Comparison of ENCODE assay signal across 9 cellular contexts in the genomic region with DNA sequence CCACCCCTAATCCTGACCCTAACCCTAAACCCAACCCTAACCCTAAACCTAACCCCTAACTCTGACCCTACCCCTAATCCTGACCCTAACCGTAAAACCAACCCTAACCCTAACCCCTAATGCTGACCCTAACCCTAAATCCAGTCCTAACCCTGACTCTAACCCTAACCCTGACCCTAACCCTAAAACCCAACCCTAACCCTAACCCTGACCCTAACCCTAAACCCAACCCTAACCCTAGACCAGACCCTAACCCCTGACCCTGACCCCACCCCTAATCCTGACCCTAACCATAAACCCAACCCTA. TPM values are rescaled to one million over a fixed set of nuclear protein-coding genes. Genes with fewer than 3 reads are reported as not detected.
DNase-seq lines count a peak whose midpoint lies in the region; ATAC-seq and TF ChIP-seq lines count a peak whose summit lies in the region.
"Had no signal": no experiment of that assay in that cellular context is flagged by ENCODE, and none has a peak within 500 bp of the region (broad histone marks: within the 10 kb centered on the region; RNA-seq: fewer than 3 reads in every experiment).

No MANE protein-coding gene starts in this region.

- H3K36me3 ChIP-seq in lower lobe of right lung (no peaks in the 10 kb centered on the region), testis (ENCODE audit: low read depth, missing control alignments) (no peaks in the 10 kb centered on the region), mucosa of descending colon (ENCODE audit: low read depth) (no peaks in the 10 kb centered on the region)

- ATAC-seq in lower lobe of right lung: no peak
- no peak for ATAC-seq in mucosa of descending colon

- peaks cover 7% of the 10 kb centered on the region for H3K36me3 Mint-ChIP-seq in activated naive CD4-positive, alpha-beta T cell treated with anti-CD3 and anti-CD28 coated beads, Interleukin-2, amount 10 ng/mL, durations not matched to agents 7 days and 5 days

- H3K27me3 ChIP-seq in lower lobe of right lung (ENCODE audit: low read depth) (no peaks in the 10 kb centered on the region), testis (no peaks in the 10 kb centered on the region)

- no peak overlapping the region for H3K27ac Mint-ChIP-seq in activated naive CD4-positive, alpha-beta T cell treated with anti-CD3 and anti-CD28 coated beads, Interleukin-2, amount 10 ng/mL, durations not matched to agents 7 days and 5 days

- H3K9me3 ChIP-seq in lower lobe of right lung (no peaks in the 10 kb centered on the region), testis (no peaks in the 10 kb centered on the region), mucosa of descending colon (no peaks in the 10 kb centered on the region)

- H3K4me3 ChIP-seq in astrocyte of the cerebellum (ENCODE audit: low read depth, low read length): peak overlapping the region; percentile 65
- peak overlapping the region; percentile 88 for H3K4me3 ChIP-seq in lower lobe of right lung
- peak overlapping the region; percentile 79 to 95 for H3K4me3 ChIP-seq in testis
- no peak overlapping the region for H3K4me3 ChIP-seq in mucosa of descending colon

- peaks cover 12% of the 10 kb centered on the region for H3K27me3 Mint-ChIP-seq in activated naive CD4-positive, alpha-beta T cell treated with anti-CD3 and anti-CD28 coated beads, Interleukin-2, amount 10 ng/mL, durations not matched to agents 7 days and 5 days

- no peak for TF ChIP-seq POLR2A in testis (IDR thresholded peaks at IDR 0.05)

- H3K4me3 Mint-ChIP-seq in activated naive CD4-positive, alpha-beta T cell treated with anti-CD3 and anti-CD28 coated beads, Interleukin-2, amount 10 ng/mL, durations not matched to agents 7 days and 5 days: peak overlapping the region; percentile 78

- intact Hi-C loops in lower lobe of right lung (cut with DNase I) (no loop called here), testis (cut with DNase I; ENCODE audit: low total_unique reads) (no loop called here), mucosa of descending colon (cut with DNase I, micrococcal nuclease) (no loop called here)

- in situ Hi-C loops in astrocyte of the cerebellum (cut with HindIII; ENCODE audit: low sequenced_read_pairs): no loop called here

- WGBS in testis, 2 donors: 83 to 100% methylated on average over 1 of the region's 1 CpG

- CTCF ChIA-PET in activated naive CD4-positive, alpha-beta T cell treated with anti-CD3 and anti-CD28 coated beads, Interleukin-2, amount 10 ng/mL, durations not matched to agents 7 days and 5 days (lab: Charles Lee): no interaction called here

- no peaks in the 10 kb centered on the region for H3K9me3 Mint-ChIP-seq in activated naive CD4-positive, alpha-beta T cell treated with anti-CD3 and anti-CD28 coated beads, Interleukin-2, amount 10 ng/mL, durations not matched to agents 7 days and 5 days

- peak overlapping the region; percentile 91 for H3K27ac ChIP-seq in lower lobe of right lung
- H3K27ac ChIP-seq in testis: no peak overlapping the region

- no peak for DNase-seq in activated naive CD4-positive, alpha-beta T cell treated with anti-CD3 and anti-CD28 coated beads, Interleukin-2, amount 10 ng/mL, durations not matched to agents 7 days and 5 days
- DNase-seq in activated naive CD4-positive, alpha-beta T cell treated with anti-CD3 and anti-CD28 coated beads, Interleukin-2, amount 50 U/mL, for 16 hours: no peak
- DNase-seq in astrocyte of the cerebellum (ENCODE audit: low read depth): no peak
- DNase-seq in lower lobe of right lung: no peak
- DNase-seq in testis: no peak
- no peak for DNase-seq in stimulated activated CD4-positive, alpha-beta T cell treated with anti-CD3 and anti-CD28 coated beads, Interleukin-4, amount 100 ng/mL, for 4 hours
- DNase-seq in mucosa of descending colon: no peak
- no peak for DNase-seq in cerebellar nuclear complex (lab: John Stamatoyannopoulos, UW)

- peaks cover 25% of the 10 kb centered on the region for H3K4me1 ChIP-seq in lower lobe of right lung
- H3K4me1 ChIP-seq in testis: peaks cover 20% of the 10 kb centered on the region
- H3K4me1 ChIP-seq in mucosa of descending colon (ENCODE audit: low read depth): peaks cover 16% of the 10 kb centered on the region

- H3K4me1 Mint-ChIP-seq in activated naive CD4-positive, alpha-beta T cell treated with anti-CD3 and anti-CD28 coated beads, Interleukin-2, amount 10 ng/mL, durations not matched to agents 7 days and 5 days: peaks cover 26% of the 10 kb centered on the region

- no peak for TF ChIP-seq CTCF in astrocyte of the cerebellum (IDR thresholded peaks at IDR 0.05; ENCODE audit: low read depth, low read length, missing control alignments)
- no peak for TF ChIP-seq CTCF in lower lobe of right lung (IDR thresholded peaks at IDR 0.05)
- no peak for TF ChIP-seq CTCF in testis (IDR thresholded peaks at IDR 0.05)
- TF ChIP-seq CTCF in mucosa of descending colon (IDR thresholded peaks at IDR 0.05): no peak

RNA-seq across cellular contexts. Expression of gene PCGF3, which starts 0.7 kb away (rescaled TPM):
- total RNA-seq in lower lobe of right lung (44.8 TPM), testis (10 to 100 TPM; 84.2 to 84.8 TPM), mucosa of descending colon (10 to 100 TPM; 45.5 to 66.9 (median 56.7) TPM)
- 37.3 TPM for polyA plus RNA-seq in testis (ENCODE audit: insufficient read depth, low read depth, low replicate concordance)

RNA-seq across cellular contexts. Expression of gene SLC49A3, which starts 16.0 kb away (rescaled TPM):
- total RNA-seq in lower lobe of right lung: 31.5 TPM
- total RNA-seq in testis: 10 to 100 TPM in 1 of 2 donors, 1 to 10 TPM in 1; 7.3 to 10.1 TPM
- 23.5 TPM for polyA plus RNA-seq in testis (ENCODE audit: insufficient read depth, low read depth, low replicate concordance)
- total RNA-seq in mucosa of descending colon: 10 to 100 TPM in 2 of 3 donors, 1 to 10 TPM in 1; 9.9 to 14.1 (median 11.5) TPM
- total RNA-seq: myocyte had no signal

RNA-seq across cellular contexts. Expression of gene MYL5, which starts 30.6 kb away (rescaled TPM):
- 9.7 TPM for total RNA-seq in lower lobe of right lung
- 10 to 100 TPM; 34.2 to 45.0 TPM for total RNA-seq in testis
- polyA plus RNA-seq in testis (ENCODE audit: insufficient read depth, low read depth, low replicate concordance): 33.9 TPM
- 10 to 100 TPM; 26.1 to 52.5 (median 50.7) TPM for total RNA-seq in mucosa of descending colon

RNA-seq across cellular contexts. Expression of gene ATP5ME, which starts 30.8 kb away (rescaled TPM):
- total RNA-seq in lower lobe of right lung: 173 TPM
- total RNA-seq in testis: 100 to 1,000 TPM; 123 to 139 TPM
- polyA plus RNA-seq in testis (ENCODE audit: insufficient read depth, low read depth, low replicate concordance): 299 TPM
- 100 to 1,000 TPM; 330 to 467 (median 399) TPM for total RNA-seq in mucosa of descending colon
